Comparison of ENCODE assay signal across 8 cellular contexts in genomic region chr22:33853200-33854097, GRCh38.
A peak's percentile ranks its signal among the peaks of the same experiment; 100 is the strongest.
DNase-seq lines count a peak whose midpoint lies in the region; ATAC-seq and TF ChIP-seq lines count a peak whose summit lies in the region.

No MANE protein-coding gene starts in this region.

- H3K36me3 ChIP-seq in mucosa of descending colon (ENCODE audit: low read depth) = no peaks in the 10 kb centered on the region

- intact Hi-C loops in mucosa of descending colon (cut with DNase I, micrococcal nuclease) = no loop called here

- ATAC-seq in GM19023 (IDR thresholded peaks at IDR 0.05; ENCODE audit: unreplicated experiment) (peak; percentile 79), HG03558 (IDR thresholded peaks at IDR 0.05; ENCODE audit: extremely low read depth, unreplicated experiment) (peak; percentile 52), mucosa of descending colon (peak; percentile 88)

- no peaks in the 10 kb centered on the region for H3K9me3 ChIP-seq in mucosa of descending colon

- no peak for TF ChIP-seq CTCF in mucosa of descending colon (IDR thresholded peaks at IDR 0.05)

- DNase-seq in CD1c-positive myeloid dendritic cell (ENCODE audit: extremely low spot score) (peak; percentile 2), SW480 (ENCODE audit: low spot score) (peak; percentile 52), epithelial cell of prostate (ENCODE audit: low read depth, low spot score) (peak; percentile 8), mucosa of descending colon (peak; percentile 75 to 79 (median 78)), ureter (ENCODE audit: low spot score) (peak; percentile 72), cortex of kidney (lab: John Stamatoyannopoulos, UW) (no peak)

- peak overlapping the region; percentile 12 for H3K27ac ChIP-seq in epithelial cell of prostate

- H3K4me3 ChIP-seq in mucosa of descending colon = no peak overlapping the region

- peaks cover 35% of the 10 kb centered on the region for H3K4me1 ChIP-seq in mucosa of descending colon (ENCODE audit: low read depth)
